ENCODE assay signal across 18 cellular contexts in genomic region chr13:74301200-74302063, GRCh38.
DNase-seq lines count a peak whose midpoint lies in the region; ATAC-seq, FAIRE-seq and TF ChIP-seq lines count a peak whose summit lies in the region.
"Had no signal": no experiment of that assay in that cellular context is flagged by ENCODE, and none has a peak within 500 bp of the region (broad histone marks: within the 10 kb centered on the region; RNA-seq: fewer than 3 reads in every experiment).

No MANE protein-coding gene starts in this region.

- peak overlapping the region; percentile 6 for H3K9ac ChIP-seq in astrocyte (ENCODE audit: low read length)

- ATAC-seq in left cardiac atrium (peak; percentile 30 to 42), HG02571 (IDR thresholded peaks at IDR 0.05; ENCODE audit: unreplicated experiment) (no peak)
- ATAC-seq: activated CD8-positive, alpha-beta T cell treated with anti-CD3 and anti-CD28 coated beads, Interleukin-2, amount 10 ng/mL, durations not matched to agents 7 days and 5 days; activated T-cell treated with anti-CD3 and anti-CD28 coated beads, Interleukin-2, amount 50 U/mL, for 72 hours; CD8-positive, alpha-beta T cell had no signal

- H3K27me3 ChIP-seq in astrocyte (ENCODE audit: insufficient read depth, low read length) (no peaks in the 10 kb centered on the region), testis (no peaks in the 10 kb centered on the region)
- H3K27me3 ChIP-seq: stomach had no signal

- FAIRE-seq in astrocyte (lab: Jason Lieb, UNC), result no peak
- FAIRE-seq: colon, RCC 7860 had no signal

- peak; percentile 46 for DNase-seq in EL
- DNase-seq in astrocyte (ENCODE audit: low read depth), result peak; percentile 20
- no peak for DNase-seq in left cardiac atrium
- DNase-seq in occipital lobe (lab: John Stamatoyannopoulos, UW), result peak; percentile 20
- no peak for DNase-seq in testis
- DNase-seq in central memory CD4-positive, alpha-beta T cell, result no peak
- DNase-seq in DMS 273 (lab: John Stamatoyannopoulos, UW; ENCODE audit: unreplicated experiment), result no peak
- DNase-seq: ACHN; activated CD8-positive, alpha-beta T cell treated with anti-CD3 and anti-CD28 coated beads, Interleukin-2, amount 10 ng/mL, durations not matched to agents 7 days and 5 days; activated T-cell treated with anti-CD3 and anti-CD28 coated beads, Interleukin-2, amount 50 U/mL, for 72 hours; CD8-positive, alpha-beta T cell; kidney glomerular epithelial cell; NCI-H1105 treated with DMSO at 0.1 percent for 48 hours; stomach had no signal

- WGBS in testis, 2 donors, result 56 to 61% methylated on average over 9 of the region's 9 CpGs

- no peaks in the 10 kb centered on the region for H3K79me2 ChIP-seq in astrocyte (ENCODE audit: insufficient read depth, low read length)

- intact Hi-C loops in left cardiac atrium (cut with DNase I) (no loop called here), testis (cut with DNase I; ENCODE audit: low total_unique reads) (no loop called here)

- no peaks in the 10 kb centered on the region for H3K36me3 Mint-ChIP-seq in astrocyte (ENCODE audit: low read depth, unreplicated experiment)

- peaks cover 2% of the 10 kb centered on the region for H3K9me3 Mint-ChIP-seq in astrocyte (ENCODE audit: unreplicated experiment)
- H3K9me3 Mint-ChIP-seq: activated T-cell treated with anti-CD3 and anti-CD28 coated beads, Interleukin-2, amount 50 U/mL, for 72 hours; CD8-positive, alpha-beta T cell had no signal

- H3K4me3 Mint-ChIP-seq in astrocyte (ENCODE audit: unreplicated experiment), result no peak overlapping the region
- H3K4me3 Mint-ChIP-seq: activated CD8-positive, alpha-beta T cell treated with anti-CD3 and anti-CD28 coated beads, Interleukin-2, amount 10 ng/mL, durations not matched to agents 7 days and 5 days; activated T-cell treated with anti-CD3 and anti-CD28 coated beads, Interleukin-2, amount 50 U/mL, for 72 hours; CD8-positive, alpha-beta T cell had no signal

- H3K36me3 ChIP-seq in astrocyte (ENCODE audit: insufficient read depth, low read length) (no peaks in the 10 kb centered on the region), testis (ENCODE audit: low read depth, missing control alignments) (no peaks in the 10 kb centered on the region)
- H3K36me3 ChIP-seq: prostate gland, stomach had no signal

- no peaks in the 10 kb centered on the region for H4K20me1 ChIP-seq in astrocyte (ENCODE audit: insufficient read depth, low read length)

- H3K27me3 Mint-ChIP-seq in astrocyte (ENCODE audit: low read depth, unreplicated experiment), result no peaks in the 10 kb centered on the region

- TF ChIP-seq CTCF in astrocyte (IDR thresholded peaks at IDR 0.05; ENCODE audit: insufficient read depth, low read depth, low read length) (no peak), testis (IDR thresholded peaks at IDR 0.05) (no peak)

- no peaks in the 10 kb centered on the region for H3K9me3 ChIP-seq in astrocyte (ENCODE audit: insufficient read depth, low read depth, low read length)
- H3K9me3 ChIP-seq in testis, result no peaks in the 10 kb centered on the region
- H3K9me3 ChIP-seq: prostate gland, stomach had no signal

- no peak for TF ChIP-seq POLR2A in testis (IDR thresholded peaks at IDR 0.05)

- peak overlapping the region; percentile 26 for H3K27ac ChIP-seq in astrocyte (ENCODE audit: low read depth, low read length)
- H3K27ac ChIP-seq in testis, result no peak overlapping the region
- H3K27ac ChIP-seq: prostate gland had no signal

- peak overlapping the region; percentile 43 for H3K4me2 ChIP-seq in astrocyte (ENCODE audit: low read length)

- H3K4me3 ChIP-seq in astrocyte (ENCODE audit: insufficient read depth, low read depth, low read length), result no peak overlapping the region
- H3K4me3 ChIP-seq in testis, result no peak overlapping the region
- H3K4me3 ChIP-seq: prostate gland, stomach had no signal

- peak overlapping the region; percentile 0 for H2AFZ ChIP-seq in astrocyte (ENCODE audit: low read depth, low read length)

- H3K27ac Mint-ChIP-seq in astrocyte (ENCODE audit: unreplicated experiment), result no peak overlapping the region
- H3K27ac Mint-ChIP-seq: activated CD8-positive, alpha-beta T cell treated with anti-CD3 and anti-CD28 coated beads, Interleukin-2, amount 10 ng/mL, durations not matched to agents 7 days and 5 days; activated T-cell treated with anti-CD3 and anti-CD28 coated beads, Interleukin-2, amount 50 U/mL, for 72 hours; CD8-positive, alpha-beta T cell had no signal

- peaks cover 18% of the 10 kb centered on the region for H3K4me1 Mint-ChIP-seq in astrocyte (ENCODE audit: low read depth, unreplicated experiment)

- H3K4me1 ChIP-seq in astrocyte (ENCODE audit: insufficient read depth, low read length), result peaks cover 11% of the 10 kb centered on the region
- H3K4me1 ChIP-seq in testis, result no peaks in the 10 kb centered on the region
- H3K4me1 ChIP-seq: prostate gland had no signal

Comparison
In these comparisons a context has a peak if more than half of its experiments do, and no peak if none do; other contexts are left out.
1. DNase-seq: peak in EL (single experiment), astrocyte (single experiment) and occipital lobe (single experiment); none in left cardiac atrium (single experiment), testis (single experiment), central memory CD4-positive, alpha-beta T cell (single experiment) and DMS 273 (single experiment).